ENCODE assay signal across 5 cellular contexts in the genomic region with DNA sequence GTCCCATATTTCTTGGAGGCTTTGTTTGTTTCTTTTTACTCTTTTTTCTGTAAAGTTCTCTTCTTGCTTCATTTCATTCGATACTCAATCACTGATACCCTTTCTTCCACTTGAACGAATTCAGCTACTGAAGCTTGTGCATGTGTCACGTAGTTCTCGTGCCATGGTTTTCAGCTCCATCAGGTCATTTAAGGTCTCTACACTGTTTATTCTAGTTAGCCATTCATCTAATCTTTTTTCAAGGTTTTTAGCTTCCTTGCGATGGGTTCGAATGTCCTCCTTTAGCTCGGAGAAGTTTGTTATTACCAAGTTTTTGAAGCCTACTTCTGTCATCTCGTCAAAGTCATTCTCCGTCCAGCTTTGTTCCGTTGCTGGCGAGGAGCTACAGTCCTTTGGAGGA. TPM values are rescaled to one million over a fixed set of nuclear protein-coding genes. Genes with fewer than 3 reads are reported as not detected.
"Had no signal": no experiment of that assay in that cellular context is flagged by ENCODE, and none has a peak within 500 bp of the region (broad histone marks: within the 10 kb centered on the region; RNA-seq: fewer than 3 reads in every experiment).

No MANE protein-coding gene starts in this region.

RNA-seq across cellular contexts. Expression of gene CRYM, which starts 55.6 kb away (rescaled TPM):
- total RNA-seq: PC-3, PC-9, RPMI7951, SJCRH30, SJSA1 had no signal
